ENCODE assay signal across 1 cellular context in the genomic region with DNA sequence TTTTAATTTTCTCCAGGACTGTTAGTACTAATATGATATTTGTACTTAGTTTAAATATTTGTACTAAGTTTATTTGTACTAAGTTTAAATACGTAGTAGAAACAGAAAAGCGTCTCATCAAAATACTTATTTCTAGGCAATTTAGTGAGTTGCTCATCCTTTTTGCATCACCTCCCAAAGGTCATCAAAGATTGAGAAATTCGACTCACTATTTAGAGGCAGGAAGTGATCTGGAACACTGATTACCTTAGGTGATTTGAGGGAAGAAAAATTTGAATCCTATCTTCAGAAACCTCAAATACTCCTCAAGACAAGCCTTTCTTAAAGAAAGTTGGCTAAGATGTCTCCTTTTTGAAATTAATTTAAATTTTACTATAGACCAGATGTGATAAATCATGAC.
TF ChIP-seq lines count a peak whose summit lies in the region.

No MANE protein-coding gene starts in this region.

TF ChIP-seq in IMR-90, 13 proteins besides CTCF, POLR2A, EP300 and RAD21:
- TF ChIP-seq CEBPB (IDR thresholded peaks at IDR 0.05; ENCODE audit: low read depth, low read length) (peak; percentile 68), USF2 (IDR thresholded peaks at IDR 0.05; ENCODE audit: low read depth, low read length) (no peak)
